Comparison of ENCODE assay signal across 13 cellular contexts in genomic region chr10:89390875-89391576, GRCh38. TPM values are rescaled to one million over a fixed set of nuclear protein-coding genes. Genes with fewer than 3 reads are reported as not detected.
DNase-seq lines count a peak whose midpoint lies in the region; ATAC-seq and TF ChIP-seq lines count a peak whose summit lies in the region.
"Had no signal": no experiment of that assay in that cellular context is flagged by ENCODE, and none has a peak within 500 bp of the region (broad histone marks: within the 10 kb centered on the region; RNA-seq: fewer than 3 reads in every experiment).

No MANE protein-coding gene starts in this region.

- ATAC-seq in Right ventricle myocardium superior (ENCODE audit: poor library complexity): peak; percentile 40
- ATAC-seq in left cardiac atrium: no peak
- ATAC-seq in HG02623 (IDR thresholded peaks at IDR 0.05; ENCODE audit: unreplicated experiment): no peak

- no peaks in the 10 kb centered on the region for H3K9me3 ChIP-seq in uterus
- H3K9me3 ChIP-seq in mammary epithelial cell (replicated peaks; ENCODE audit: insufficient read depth, low read length): no peaks in the 10 kb centered on the region

- BruUV-seq in mammary epithelial cell (replicated peaks; lab: Mats Ljungman, UMichigan): no TSS peak

- in situ Hi-C loops in mammary epithelial cell (cut with MboI; ENCODE audit: low sequenced_read_pairs in 2 of 2): loop anchor here in 1 of 2 donors (10.0 kb wide), 1 partner anchor 136 kb away; the partner anchor contains the start of gene LIPA

- no peaks in the 10 kb centered on the region for H4K20me1 ChIP-seq in mammary epithelial cell (ENCODE audit: insufficient read depth, low read length)

- CTCF ChIA-PET in mammary epithelial cell (lab: Charles Lee; ENCODE audit: low non-redundant PET): no interaction called here

- H3K4me1 ChIP-seq in uterus (no peaks in the 10 kb centered on the region), mammary epithelial cell (ENCODE audit: insufficient read depth, low read length) (peaks cover 14% of the 10 kb centered on the region)

- 100% methylated on average over 4 of the region's 4 CpGs for WGBS in mammary epithelial cell (ENCODE audit: low coverage, missing lambda C conversion rate)

- H3K27ac ChIP-seq in uterus: peak overlapping the region; percentile 80 to 95
- no peak overlapping the region for H3K27ac ChIP-seq in mammary epithelial cell (ENCODE audit: insufficient read depth, low read depth, low read length)
- H3K27ac ChIP-seq: neural progenitor cell had no signal

- H3K79me2 ChIP-seq in mammary epithelial cell (ENCODE audit: insufficient read depth, low read length): no peaks in the 10 kb centered on the region

- no peak overlapping the region for H3K4me2 ChIP-seq in mammary epithelial cell (ENCODE audit: insufficient read depth, low read depth, low read length)

- H3K27me3 ChIP-seq in uterus (no peaks in the 10 kb centered on the region), mammary epithelial cell (ENCODE audit: insufficient read depth, low read length) (no peaks in the 10 kb centered on the region)
- H3K27me3 ChIP-seq: neural progenitor cell had no signal

- dilution Hi-C loops in mammary epithelial cell (cut with HindIII; ENCODE audit: low sequenced_read_pairs): no loop called here

- no peak overlapping the region for H2AFZ ChIP-seq in mammary epithelial cell (ENCODE audit: low read depth, low read length)

- H3K36me3 ChIP-seq in uterus (no peaks in the 10 kb centered on the region), mammary epithelial cell (ENCODE audit: insufficient read depth, low read length) (no peaks in the 10 kb centered on the region)
- H3K36me3 ChIP-seq: neural progenitor cell had no signal

- TF ChIP-seq CTCF in uterus (IDR thresholded peaks at IDR 0.05) (no peak), mammary epithelial cell (conservative IDR thresholded peaks at IDR 0.05 in 1 of 2, IDR thresholded peaks at IDR 0.05 in 1 of 2; ENCODE audit: extremely low read depth in 1 of 2, insufficient read depth in 1 of 2, low read depth in 1 of 2, low read length in 2 of 2) (no peak)

- H3K4me3 ChIP-seq in uterus (no peak overlapping the region), mammary epithelial cell (replicated peaks in 1 of 3; ENCODE audit: insufficient read depth in 1 of 3, low read depth in 2 of 3, low read length in 3 of 3) (no peak overlapping the region)
- H3K4me3 ChIP-seq: neural progenitor cell had no signal

- intact Hi-C loops in Right ventricle myocardium superior (cut with DNase I): no loop called here
- intact Hi-C loops in left cardiac atrium (cut with DNase I): loop anchor here in 1 of 2 donors (2.0 kb wide), 1 partner anchor 128 kb away; no protein-coding TSS in a partner anchor
- intact Hi-C loops in uterus (cut with DNase I; ENCODE audit: low total_unique reads): no loop called here
- intact Hi-C loops in mammary epithelial cell (cut with micrococcal nuclease): no loop called here

- no peak for DNase-seq in Right ventricle myocardium superior
- DNase-seq in left cardiac atrium: no peak
- DNase-seq in RPMI8226: peak; percentile 75
- peak; percentile 53 for DNase-seq in medulla oblongata (ENCODE audit: extremely low spot score)
- DNase-seq in uterus: no peak
- DNase-seq in KG1 (lab: John Stamatoyannopoulos, UW): no peak
- no peak for DNase-seq in mammary epithelial cell
- DNase-seq: activated naive CD4-positive, alpha-beta T cell treated with Interleukin-2 at 50 U/mL for 16 hours; kidney; NCI-H2081 treated with DMSO at 0.1 percent for 48 hours had no signal

- TF ChIP-seq POLR2A in uterus (IDR thresholded peaks at IDR 0.05): no peak

- H3K9ac ChIP-seq in mammary epithelial cell (ENCODE audit: insufficient read depth, low read length): no peak overlapping the region
- H3K9ac ChIP-seq: neural progenitor cell had no signal

RNA-seq across cellular contexts. Expression of gene IFIT1, which starts 1.4 kb away (rescaled TPM):
- 28.1 TPM for total RNA-seq in Right ventricle myocardium superior
- total RNA-seq in left cardiac atrium: 10 to 100 TPM; 15.3 to 20.6 TPM
- total RNA-seq in uterus: 10 to 100 TPM; 13.5 to 27.4 (median 19.7) TPM
- total RNA-seq in mammary epithelial cell: 1 to 10 TPM in 1 of 2 donors, under 1 TPM in 1; 0.50 to 1.2 TPM
- polyA plus RNA-seq in mammary epithelial cell: 0.37 TPM
- polyA minus RNA-seq in mammary epithelial cell: 3.5 TPM

RNA-seq across cellular contexts. Expression of gene IFIT1B, which starts 13.2 kb away (rescaled TPM):
- total RNA-seq in Right ventricle myocardium superior (not detected), left cardiac atrium (not detected), uterus (1 to 10 TPM in 1 of 4 donors, not detected in 3; 1.1 TPM), mammary epithelial cell (not detected)
- polyA plus RNA-seq in mammary epithelial cell: not detected
- polyA minus RNA-seq in mammary epithelial cell: not detected
- total RNA-seq: kidney had no signal
- polyA plus RNA-seq: IgD-negative memory B cell had no signal

RNA-seq across cellular contexts. Expression of gene IFIT5, which starts 23.3 kb away (rescaled TPM):
- 7.1 TPM for total RNA-seq in Right ventricle myocardium superior
- 10 to 100 TPM; 10.1 to 14.5 TPM for total RNA-seq in left cardiac atrium
- total RNA-seq in uterus: 10 to 100 TPM in 3 of 4 donors, 1 to 10 TPM in 1; 7.7 to 38.2 (median 29.4) TPM
- total RNA-seq in mammary epithelial cell: 10 to 100 TPM in 1 of 2 donors, 1 to 10 TPM in 1; 7.6 to 11.2 TPM
- 4.2 TPM for polyA plus RNA-seq in mammary epithelial cell
- 2.5 TPM for polyA minus RNA-seq in mammary epithelial cell

Comparison
In these comparisons a context has a peak if more than half of its experiments do, and no peak if none do; other contexts are left out.
1. DNase-seq: peak in RPMI8226 (single experiment) and medulla oblongata (single experiment); none in Right ventricle myocardium superior (single experiment), left cardiac atrium (single experiment), uterus (0 of 2), KG1 (single experiment) and mammary epithelial cell (single experiment).
2. RNA of gene IFIT1, which starts 1.4 kb away (total RNA-seq): 28.1 TPM in Right ventricle myocardium superior (single experiment), 13.5 to 27.4 TPM in uterus and 15.3 to 20.6 TPM in left cardiac atrium; 0.50 to 1.2 TPM in mammary epithelial cell; every median in the first group is over 4 times any median in the second.